In the genomic region with DNA sequence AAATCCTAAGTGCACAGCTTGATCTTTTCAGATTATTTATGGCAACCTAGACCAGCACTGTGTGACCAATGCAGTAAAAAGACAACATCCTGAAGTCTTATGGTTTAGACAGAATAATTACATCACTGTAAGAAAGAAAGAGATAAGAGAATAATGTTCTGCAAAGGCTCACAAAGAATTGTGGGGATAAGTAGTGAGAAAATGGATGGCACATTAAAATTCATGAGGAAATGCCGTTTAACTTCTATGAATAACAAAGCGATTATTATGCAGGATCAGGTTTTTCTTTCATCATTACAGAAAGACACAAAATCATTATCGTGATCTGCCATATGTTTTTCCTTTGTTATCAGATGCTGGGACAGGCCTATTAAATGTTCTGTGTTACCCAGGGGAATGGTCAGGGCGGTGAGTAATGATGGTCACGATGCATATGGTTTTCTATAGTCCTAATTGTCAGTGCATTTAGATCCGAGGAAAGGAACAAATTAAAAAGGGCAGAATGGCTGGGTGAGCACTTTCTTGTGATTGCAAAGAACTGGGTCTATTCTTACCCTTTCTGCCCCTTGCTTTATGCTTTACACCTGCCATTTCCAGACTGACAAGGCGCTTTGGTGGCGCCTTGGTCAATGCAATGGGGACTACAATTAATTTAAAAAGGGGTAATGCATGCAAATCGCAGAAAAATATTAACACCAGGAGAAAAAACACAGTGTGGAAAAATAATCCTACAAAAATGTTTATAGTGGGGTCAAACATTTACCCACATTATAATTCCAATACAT, we compare ENCODE assay signal across 1 cellular context.
A peak's percentile ranks its signal among the peaks of the same experiment; 100 is the strongest.
TF ChIP-seq lines count a peak whose summit lies in the region.

No MANE protein-coding gene starts in this region.

TF ChIP-seq in HEK293, 187 proteins besides CTCF, POLR2A, EP300 and RAD21 (continued from another document and continues in another):
- TF ChIP-seq ZNF596 (tag by site-specific recombination; IDR thresholded peaks at IDR 0.05) (no peak), ZNF280D (tag by site-specific recombination; IDR thresholded peaks at IDR 0.05) (no peak), ZFP3 (tag by site-specific recombination; IDR thresholded peaks at IDR 0.05; ENCODE audit: low read depth) (no peak), ZNF223 (tag by site-specific recombination; IDR thresholded peaks at IDR 0.05) (no peak), ZNF24 (tag by site-specific recombination; IDR thresholded peaks at IDR 0.05) (peak; percentile 89), ZNF660 (tag by site-specific recombination; IDR thresholded peaks at IDR 0.05) (0 out of 2 replicates have a peak, but pooled peaks have one; percentile 4), ZNF629 (tag by site-specific recombination; IDR thresholded peaks at IDR 0.05) (peak; percentile 90), ZSCAN23 (tag by site-specific recombination; IDR thresholded peaks at IDR 0.05) (peak; percentile 95), ZNF169 (tag by site-specific recombination; IDR thresholded peaks at IDR 0.05) (no peak), ZNF404 (tag by site-specific recombination; IDR thresholded peaks at IDR 0.05) (no peak), SP3 (tag by site-specific recombination; IDR thresholded peaks at IDR 0.05) (peak; percentile 59), ZNF626 (tag by site-specific recombination; IDR thresholded peaks at IDR 0.05) (no peak), ZNF776 (tag by site-specific recombination; IDR thresholded peaks at IDR 0.05; ENCODE audit: borderline replicate concordance) (no peak), HOXC10 (CRISPR knock-in tag; IDR thresholded peaks at IDR 0.05) (no peak), ZNF529 (tag by site-specific recombination; IDR thresholded peaks at IDR 0.05; ENCODE audit: insufficient replicate concordance) (no peak), ZBTB7A (tag by site-specific recombination; IDR thresholded peaks at IDR 0.05; ENCODE audit: low read depth) (no peak), YY1 (tag by site-specific recombination; IDR thresholded peaks at IDR 0.05) (peak; percentile 25; the same call in 1 of the 2 replicates), ZNF132 (tag by site-specific recombination; IDR thresholded peaks at IDR 0.05; ENCODE audit: borderline replicate concordance) (no peak), ZNF394 (tag by site-specific recombination; IDR thresholded peaks at IDR 0.05; ENCODE audit: borderline replicate concordance) (peak; percentile 42; the same call in 1 of the 2 replicates), ZNF239 (tag by site-specific recombination; IDR thresholded peaks at IDR 0.05) (peak; percentile 48; the same call in 1 of the 2 replicates), ZBTB44 (tag by site-specific recombination; IDR thresholded peaks at IDR 0.05) (peak; percentile 82), ZNF701 (tag by site-specific recombination; IDR thresholded peaks at IDR 0.05) (no peak), PBX3 (CRISPR knock-in tag; IDR thresholded peaks at IDR 0.05) (no peak), ZFP37 (tag by site-specific recombination; IDR thresholded peaks at IDR 0.05) (no peak), ZNF211 (tag by site-specific recombination; IDR thresholded peaks at IDR 0.05; ENCODE audit: low read depth) (no peak), ZNF664 (tag by site-specific recombination; IDR thresholded peaks at IDR 0.05) (no peak), ZNF76 (tag by site-specific recombination; IDR thresholded peaks at IDR 0.05; ENCODE audit: borderline replicate concordance, low read depth) (peak; percentile 56; the same call in 1 of the 2 replicates), ZNF830 (tag by site-specific recombination; IDR thresholded peaks at IDR 0.05; ENCODE audit: low read depth) (no peak), ZNF433 (tag by site-specific recombination; IDR thresholded peaks at IDR 0.05; ENCODE audit: low read depth) (no peak), ZNF335 (tag by site-specific recombination; conservative IDR thresholded peaks at IDR 0.05) (peak; percentile 46), ZXDB (tag by site-specific recombination; IDR thresholded peaks at IDR 0.05) (peak; percentile 66), ZNF302 (tag by site-specific recombination; IDR thresholded peaks at IDR 0.05; ENCODE audit: low read depth) (peak; percentile 70; the same call in 1 of the 2 replicates), BCL11A (tag by site-specific recombination; IDR thresholded peaks at IDR 0.05; ENCODE audit: low read depth) (no peak)
- TF ChIP-seq, protein P1, sequence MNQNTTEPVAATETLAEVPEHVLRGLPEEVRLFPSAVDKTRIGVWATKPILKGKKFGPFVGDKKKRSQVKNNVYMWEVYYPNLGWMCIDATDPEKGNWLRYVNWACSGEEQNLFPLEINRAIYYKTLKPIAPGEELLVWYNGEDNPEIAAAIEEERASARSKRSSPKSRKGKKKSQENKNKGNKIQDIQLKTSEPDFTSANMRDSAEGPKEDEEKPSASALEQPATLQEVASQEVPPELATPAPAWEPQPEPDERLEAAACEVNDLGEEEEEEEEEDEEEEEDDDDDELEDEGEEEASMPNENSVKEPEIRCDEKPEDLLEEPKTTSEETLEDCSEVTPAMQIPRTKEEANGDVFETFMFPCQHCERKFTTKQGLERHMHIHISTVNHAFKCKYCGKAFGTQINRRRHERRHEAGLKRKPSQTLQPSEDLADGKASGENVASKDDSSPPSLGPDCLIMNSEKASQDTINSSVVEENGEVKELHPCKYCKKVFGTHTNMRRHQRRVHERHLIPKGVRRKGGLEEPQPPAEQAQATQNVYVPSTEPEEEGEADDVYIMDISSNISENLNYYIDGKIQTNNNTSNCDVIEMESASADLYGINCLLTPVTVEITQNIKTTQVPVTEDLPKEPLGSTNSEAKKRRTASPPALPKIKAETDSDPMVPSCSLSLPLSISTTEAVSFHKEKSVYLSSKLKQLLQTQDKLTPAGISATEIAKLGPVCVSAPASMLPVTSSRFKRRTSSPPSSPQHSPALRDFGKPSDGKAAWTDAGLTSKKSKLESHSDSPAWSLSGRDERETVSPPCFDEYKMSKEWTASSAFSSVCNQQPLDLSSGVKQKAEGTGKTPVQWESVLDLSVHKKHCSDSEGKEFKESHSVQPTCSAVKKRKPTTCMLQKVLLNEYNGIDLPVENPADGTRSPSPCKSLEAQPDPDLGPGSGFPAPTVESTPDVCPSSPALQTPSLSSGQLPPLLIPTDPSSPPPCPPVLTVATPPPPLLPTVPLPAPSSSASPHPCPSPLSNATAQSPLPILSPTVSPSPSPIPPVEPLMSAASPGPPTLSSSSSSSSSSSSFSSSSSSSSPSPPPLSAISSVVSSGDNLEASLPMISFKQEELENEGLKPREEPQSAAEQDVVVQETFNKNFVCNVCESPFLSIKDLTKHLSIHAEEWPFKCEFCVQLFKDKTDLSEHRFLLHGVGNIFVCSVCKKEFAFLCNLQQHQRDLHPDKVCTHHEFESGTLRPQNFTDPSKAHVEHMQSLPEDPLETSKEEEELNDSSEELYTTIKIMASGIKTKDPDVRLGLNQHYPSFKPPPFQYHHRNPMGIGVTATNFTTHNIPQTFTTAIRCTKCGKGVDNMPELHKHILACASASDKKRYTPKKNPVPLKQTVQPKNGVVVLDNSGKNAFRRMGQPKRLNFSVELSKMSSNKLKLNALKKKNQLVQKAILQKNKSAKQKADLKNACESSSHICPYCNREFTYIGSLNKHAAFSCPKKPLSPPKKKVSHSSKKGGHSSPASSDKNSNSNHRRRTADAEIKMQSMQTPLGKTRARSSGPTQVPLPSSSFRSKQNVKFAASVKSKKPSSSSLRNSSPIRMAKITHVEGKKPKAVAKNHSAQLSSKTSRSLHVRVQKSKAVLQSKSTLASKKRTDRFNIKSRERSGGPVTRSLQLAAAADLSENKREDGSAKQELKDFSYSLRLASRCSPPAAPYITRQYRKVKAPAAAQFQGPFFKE (tag by site-specific recombination; IDR thresholded peaks at IDR 0.05; ENCODE audit: borderline replicate concordance) = no peak
- TF ChIP-seq, protein P2, sequence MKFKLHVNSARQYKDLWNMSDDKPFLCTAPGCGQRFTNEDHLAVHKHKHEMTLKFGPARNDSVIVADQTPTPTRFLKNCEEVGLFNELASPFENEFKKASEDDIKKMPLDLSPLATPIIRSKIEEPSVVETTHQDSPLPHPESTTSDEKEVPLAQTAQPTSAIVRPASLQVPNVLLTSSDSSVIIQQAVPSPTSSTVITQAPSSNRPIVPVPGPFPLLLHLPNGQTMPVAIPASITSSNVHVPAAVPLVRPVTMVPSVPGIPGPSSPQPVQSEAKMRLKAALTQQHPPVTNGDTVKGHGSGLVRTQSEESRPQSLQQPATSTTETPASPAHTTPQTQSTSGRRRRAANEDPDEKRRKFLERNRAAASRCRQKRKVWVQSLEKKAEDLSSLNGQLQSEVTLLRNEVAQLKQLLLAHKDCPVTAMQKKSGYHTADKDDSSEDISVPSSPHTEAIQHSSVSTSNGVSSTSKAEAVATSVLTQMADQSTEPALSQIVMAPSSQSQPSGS (tag by site-specific recombination; IDR thresholded peaks at IDR 0.05; ENCODE audit: low read depth) = peak; percentile 69
- TF ChIP-seq, protein P3, sequence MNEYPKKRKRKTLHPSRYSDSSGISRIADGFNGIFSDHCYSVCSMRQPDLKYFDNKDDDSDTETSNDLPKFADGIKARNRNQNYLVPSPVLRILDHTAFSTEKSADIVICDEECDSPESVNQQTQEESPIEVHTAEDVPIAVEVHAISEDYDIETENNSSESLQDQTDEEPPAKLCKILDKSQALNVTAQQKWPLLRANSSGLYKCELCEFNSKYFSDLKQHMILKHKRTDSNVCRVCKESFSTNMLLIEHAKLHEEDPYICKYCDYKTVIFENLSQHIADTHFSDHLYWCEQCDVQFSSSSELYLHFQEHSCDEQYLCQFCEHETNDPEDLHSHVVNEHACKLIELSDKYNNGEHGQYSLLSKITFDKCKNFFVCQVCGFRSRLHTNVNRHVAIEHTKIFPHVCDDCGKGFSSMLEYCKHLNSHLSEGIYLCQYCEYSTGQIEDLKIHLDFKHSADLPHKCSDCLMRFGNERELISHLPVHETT (tag by site-specific recombination; IDR thresholded peaks at IDR 0.05) = peak; percentile 96; the same call in 1 of the 2 replicates
- TF ChIP-seq, protein P4, sequence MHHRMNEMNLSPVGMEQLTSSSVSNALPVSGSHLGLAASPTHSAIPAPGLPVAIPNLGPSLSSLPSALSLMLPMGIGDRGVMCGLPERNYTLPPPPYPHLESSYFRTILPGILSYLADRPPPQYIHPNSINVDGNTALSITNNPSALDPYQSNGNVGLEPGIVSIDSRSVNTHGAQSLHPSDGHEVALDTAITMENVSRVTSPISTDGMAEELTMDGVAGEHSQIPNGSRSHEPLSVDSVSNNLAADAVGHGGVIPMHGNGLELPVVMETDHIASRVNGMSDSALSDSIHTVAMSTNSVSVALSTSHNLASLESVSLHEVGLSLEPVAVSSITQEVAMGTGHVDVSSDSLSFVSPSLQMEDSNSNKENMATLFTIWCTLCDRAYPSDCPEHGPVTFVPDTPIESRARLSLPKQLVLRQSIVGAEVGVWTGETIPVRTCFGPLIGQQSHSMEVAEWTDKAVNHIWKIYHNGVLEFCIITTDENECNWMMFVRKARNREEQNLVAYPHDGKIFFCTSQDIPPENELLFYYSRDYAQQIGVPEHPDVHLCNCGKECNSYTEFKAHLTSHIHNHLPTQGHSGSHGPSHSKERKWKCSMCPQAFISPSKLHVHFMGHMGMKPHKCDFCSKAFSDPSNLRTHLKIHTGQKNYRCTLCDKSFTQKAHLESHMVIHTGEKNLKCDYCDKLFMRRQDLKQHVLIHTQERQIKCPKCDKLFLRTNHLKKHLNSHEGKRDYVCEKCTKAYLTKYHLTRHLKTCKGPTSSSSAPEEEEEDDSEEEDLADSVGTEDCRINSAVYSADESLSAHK (tag by site-specific recombination; IDR thresholded peaks at IDR 0.05) = peak; percentile 80
- TF ChIP-seq, protein P5, sequence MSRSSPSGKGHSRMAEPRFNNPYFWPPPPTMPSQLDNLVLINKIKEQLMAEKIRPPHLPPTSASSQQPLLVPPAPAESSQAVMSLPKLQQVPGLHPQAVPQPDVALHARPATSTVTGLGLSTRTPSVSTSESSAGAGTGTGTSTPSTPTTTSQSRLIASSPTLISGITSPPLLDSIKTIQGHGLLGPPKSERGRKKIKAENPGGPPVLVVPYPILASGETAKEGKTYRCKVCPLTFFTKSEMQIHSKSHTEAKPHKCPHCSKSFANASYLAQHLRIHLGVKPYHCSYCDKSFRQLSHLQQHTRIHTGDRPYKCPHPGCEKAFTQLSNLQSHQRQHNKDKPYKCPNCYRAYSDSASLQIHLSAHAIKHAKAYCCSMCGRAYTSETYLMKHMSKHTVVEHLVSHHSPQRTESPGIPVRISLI (tag by site-specific recombination; IDR thresholded peaks at IDR 0.05) = no peak
